ENCODE assay signal across 9 cellular contexts in genomic region chr6:69424581-69424980, GRCh38.
"Had no signal": no experiment of that assay in that cellular context is flagged by ENCODE, and none has a peak within 500 bp of the region (broad histone marks: within the 10 kb centered on the region; RNA-seq: fewer than 3 reads in every experiment).

No MANE protein-coding gene starts in this region.

- H3K27ac ChIP-seq: HL-60, KMS-11 had no signal

- H3K9ac ChIP-seq: KMS-11 had no signal

- H3K27me3 Mint-ChIP-seq: IgD-negative memory B cell had no signal

- ATAC-seq: HepG2 had no signal

- H3K4me2 ChIP-seq: KMS-11 had no signal

- H3K9me3 Mint-ChIP-seq: H9 had no signal

- H3K27ac Mint-ChIP-seq: IgD-negative memory B cell had no signal

- DNase-seq: GOT3, H9, HCEC 1CT, KBM-7 had no signal

- FAIRE-seq: H54, HepG2 had no signal

- H3K4me3 Mint-ChIP-seq: H9, IgD-negative memory B cell had no signal

- H3K36me3 Mint-ChIP-seq: IgD-negative memory B cell had no signal
